In the genomic region with DNA sequence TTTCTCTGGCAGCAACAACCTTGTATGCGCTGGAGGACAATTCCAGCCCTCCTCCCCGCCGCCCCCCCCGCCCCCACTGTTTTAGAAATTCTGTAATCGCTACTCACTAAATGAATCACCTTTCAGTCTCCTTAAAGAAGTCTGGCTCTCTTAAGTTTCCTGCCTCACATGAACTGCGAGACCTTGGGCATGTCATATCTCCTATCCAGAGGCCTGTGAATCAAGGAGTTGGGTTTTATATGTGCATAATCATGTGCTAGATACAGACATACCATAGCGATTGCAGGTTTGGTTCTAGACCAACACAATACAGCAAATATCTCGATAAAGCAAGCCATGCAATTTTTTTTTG, we compare ENCODE assay signal across 8 cellular contexts. TPM values are rescaled to one million over a fixed set of nuclear protein-coding genes. Genes with fewer than 3 reads are reported as not detected.
A peak's percentile ranks its signal among the peaks of the same experiment; 100 is the strongest.
DNase-seq lines count a peak whose midpoint lies in the region; ATAC-seq and TF ChIP-seq lines count a peak whose summit lies in the region.

No MANE protein-coding gene starts in this region.

- no peaks in the 10 kb centered on the region for H3K9me3 Mint-ChIP-seq in activated T-helper 2 cell treated with anti-CD3 and anti-CD28 coated beads, Interferon-gamma antibody, Interleukin-2, Interleukin-4, amounts not matched to agents 10 μg/mL and 5 μg/mL and 100 μg/mL, durations not matched to agents 14 hours and 24 hours and 36 hours

- peaks cover 0 to 9% of the 10 kb centered on the region in 2 donors for H3K4me1 ChIP-seq in lung (ENCODE audit: control insufficient read depth in 2 of 2, insufficient read depth in 2 of 2, low read length in 2 of 2)
- H3K4me1 ChIP-seq in aorta (ENCODE audit: control insufficient read depth in 1 of 2, insufficient read depth in 2 of 2, low read length in 2 of 2) = peaks cover 0 to 1% of the 10 kb centered on the region in 2 donors

- peaks cover 23% of the 10 kb centered on the region for H3K4me1 Mint-ChIP-seq in activated T-helper 2 cell treated with anti-CD3 and anti-CD28 coated beads, Interferon-gamma antibody, Interleukin-2, Interleukin-4, amounts not matched to agents 10 μg/mL and 5 μg/mL and 100 μg/mL, durations not matched to agents 14 hours and 24 hours and 36 hours (ENCODE audit: low read depth)

- ATAC-seq in GM19025 (IDR thresholded peaks at IDR 0.05; ENCODE audit: low read depth, unreplicated experiment) (peak; percentile 4), HG03060 (IDR thresholded peaks at IDR 0.05; ENCODE audit: low read depth, unreplicated experiment) (peak; percentile 7), lung (ENCODE audit: insufficient read depth, low FRiP score) (peak; percentile 5), aorta (ENCODE audit: low FRiP score) (peak; percentile 7)

- H3K36me3 Mint-ChIP-seq in activated T-helper 2 cell treated with anti-CD3 and anti-CD28 coated beads, Interferon-gamma antibody, Interleukin-2, Interleukin-4, amounts not matched to agents 10 μg/mL and 5 μg/mL and 100 μg/mL, durations not matched to agents 14 hours and 24 hours and 36 hours (ENCODE audit: low read depth) = peaks cover 31% of the 10 kb centered on the region

- H3K4me3 Mint-ChIP-seq in activated T-helper 2 cell treated with anti-CD3 and anti-CD28 coated beads, Interferon-gamma antibody, Interleukin-2, Interleukin-4, amounts not matched to agents 10 μg/mL and 5 μg/mL and 100 μg/mL, durations not matched to agents 14 hours and 24 hours and 36 hours (ENCODE audit: low read depth) = peak overlapping the region; percentile 90

- H3K27me3 ChIP-seq in lung (ENCODE audit: control insufficient read depth, insufficient read depth) (no peaks in the 10 kb centered on the region), aorta (ENCODE audit: control insufficient read depth in 1 of 2, insufficient read depth in 2 of 2, low read length in 1 of 2) (no peaks in the 10 kb centered on the region)

- peak overlapping the region; percentile 67 for H3K27ac Mint-ChIP-seq in activated T-helper 2 cell treated with anti-CD3 and anti-CD28 coated beads, Interferon-gamma antibody, Interleukin-2, Interleukin-4, amounts not matched to agents 10 μg/mL and 5 μg/mL and 100 μg/mL, durations not matched to agents 14 hours and 24 hours and 36 hours

- H3K36me3 ChIP-seq in lung (ENCODE audit: control insufficient read depth in 2 of 2, insufficient read depth in 2 of 2, low read length in 2 of 2) = peaks cover 5 to 6% of the 10 kb centered on the region in 2 donors
- H3K36me3 ChIP-seq in aorta (ENCODE audit: control insufficient read depth in 1 of 2, insufficient read depth in 2 of 2, low read length in 1 of 2) = peaks cover 0 to 4% of the 10 kb centered on the region in 2 donors

- H3K27ac ChIP-seq in lung (ENCODE audit: low read depth in 1 of 2, low read length in 1 of 2) (no peak overlapping the region), aorta (ENCODE audit: low read depth in 1 of 2, low read length in 2 of 2) (peak overlapping the region in 1 of 2 donors; percentile 29)

- H3K9me3 ChIP-seq in lung (ENCODE audit: control insufficient read depth in 2 of 2, insufficient read depth in 1 of 2, low read length in 1 of 2) (no peaks in the 10 kb centered on the region), aorta (ENCODE audit: control insufficient read depth, low read length) (no peaks in the 10 kb centered on the region)

- no peak for TF ChIP-seq CTCF in lung (IDR thresholded peaks at IDR 0.05; ENCODE audit: control extremely low read depth, extremely low read depth)

- H3K4me3 ChIP-seq in lung = no peak overlapping the region
- H3K4me3 ChIP-seq in aorta (ENCODE audit: low read length in 2 of 2) = peak overlapping the region in 1 of 2 donors; percentile 69

- intact Hi-C loops in activated T-helper 2 cell treated with anti-CD3 and anti-CD28 coated beads, Interferon-gamma antibody, Interleukin-2, Interleukin-4, amounts not matched to agents 10 μg/mL and 5 μg/mL and 100 μg/mL, durations not matched to agents 14 hours and 24 hours and 36 hours (cut with micrococcal nuclease) = loop anchor here (1.0 to 10.0 kb wide), 6 partner anchors 43 to 629 kb away; no protein-coding TSS in a partner anchor
- intact Hi-C loops in aorta (cut with DNase I) = no loop called here

- DNase-seq in activated T-helper 2 cell treated with anti-CD3 and anti-CD28 coated beads, Interferon-gamma antibody, Interleukin-2, Interleukin-4, amounts not matched to agents 10 μg/mL and 5 μg/mL and 100 μg/mL, durations not matched to agents 14 hours and 24 hours and 36 hours (ENCODE audit: low spot score) = no peak
- no peak for DNase-seq in lung (ENCODE audit: low spot score)
- no peak for DNase-seq in aorta
- no peak for DNase-seq in T1000 (lab: John Stamatoyannopoulos, UW)
- DNase-seq in NCI-H524 treated with DMSO at 0.1 percent for 48 hours (lab: John Stamatoyannopoulos, UW) = no peak
- no peak for DNase-seq in islet precursor cell

- 27 to 30% methylated on average over 8 of the region's 8 CpGs for WGBS in lung, 2 donors
- WGBS in aorta, 2 donors = 25 to 48% methylated on average over 4 to 8 of the region's 8 CpGs

- H3K27me3 Mint-ChIP-seq in activated T-helper 2 cell treated with anti-CD3 and anti-CD28 coated beads, Interferon-gamma antibody, Interleukin-2, Interleukin-4, amounts not matched to agents 10 μg/mL and 5 μg/mL and 100 μg/mL, durations not matched to agents 14 hours and 24 hours and 36 hours (ENCODE audit: low read depth) = no peaks in the 10 kb centered on the region

RNA-seq across cellular contexts. Expression of gene DMAC1, which starts 0.3 kb away (rescaled TPM):
- 50.5 and 51.0 TPM in 2 replicates for total RNA-seq in activated T-helper 2 cell treated with anti-CD3 and anti-CD28 coated beads, Interferon-gamma antibody, Interleukin-2, Interleukin-4, amounts not matched to agents 10 μg/mL and 5 μg/mL and 100 μg/mL, durations not matched to agents 14 hours and 24 hours and 36 hours
- total RNA-seq in lung (10 to 100 TPM; 14.5 to 37.6 TPM), aorta (10 to 100 TPM; 27.4 to 32.3 TPM)
- polyA plus RNA-seq in lung (10 to 100 TPM; 12.0 to 12.6 TPM), aorta (10 to 100 TPM; 12.3 to 13.3 TPM)
